Comparison of ENCODE assay signal across 22 cellular contexts in the genomic region with DNA sequence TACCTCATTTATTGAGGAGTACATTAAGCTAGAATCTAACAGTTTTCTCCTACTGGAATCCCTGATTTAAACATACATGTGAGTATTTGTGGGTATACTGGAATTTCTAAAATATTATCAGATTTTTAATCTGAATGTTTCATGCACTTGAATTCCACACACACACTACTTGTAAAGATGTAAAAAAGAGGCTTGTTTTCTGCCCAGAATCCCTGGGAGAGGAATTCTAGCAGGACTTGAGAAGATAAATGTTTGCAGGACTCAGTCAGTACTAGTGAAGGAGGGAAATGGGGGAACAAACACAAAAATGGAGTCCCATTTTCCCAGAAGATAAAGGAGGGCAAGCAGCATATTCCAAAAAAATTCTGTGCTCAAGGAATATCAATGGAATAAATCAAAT. TPM values are rescaled to one million over a fixed set of nuclear protein-coding genes. Genes with fewer than 3 reads are reported as not detected.
DNase-seq lines count a peak whose midpoint lies in the region; TF ChIP-seq lines count a peak whose summit lies in the region.
"Had no signal": no experiment of that assay in that cellular context is flagged by ENCODE, and none has a peak within 500 bp of the region (broad histone marks: within the 10 kb centered on the region; RNA-seq: fewer than 3 reads in every experiment).

No MANE protein-coding gene starts in this region.

- peaks cover 38% of the 10 kb centered on the region for H4K20me1 ChIP-seq in osteoblast (ENCODE audit: insufficient read depth, low read length)

- no peak for DNase-seq in left ventricle myocardium inferior
- no peak for DNase-seq in right atrium auricular region (ENCODE audit: low spot score)
- no peak for DNase-seq in chondrocyte (ENCODE audit: low spot score)
- DNase-seq in osteoblast (ENCODE audit: insufficient read length, low spot score, missing footprints), result peak; percentile 52
- DNase-seq in NCI-H1092 treated with DMSO at 0.1 percent for 48 hours (lab: John Stamatoyannopoulos, UW), result no peak
- no peak for DNase-seq in NCI-H2171 (lab: John Stamatoyannopoulos, UW)
- DNase-seq in NCI-H2196 treated with DMSO at 0.1 percent for 48 hours (lab: John Stamatoyannopoulos, UW; ENCODE audit: unreplicated experiment), result no peak
- DNase-seq in posterior cingulate gyrus, result no peak
- DNase-seq: 8988T; BE2C; Caco-2; CD4-positive, alpha-beta T cell; GDM1; HCEC 1CT; Kasumi-1; MG63; NCI-H1048; NCI-H1436 treated with DMSO at 0.1 percent for 48 hours; NCI-H2029; NCI-H446; NCI-H526 treated with DMSO at 0.1 percent for 48 hours; Peyer's patch had no signal

- H3K27me3 ChIP-seq in left ventricle myocardium inferior (ENCODE audit: low read depth), result no peaks in the 10 kb centered on the region
- no peaks in the 10 kb centered on the region for H3K27me3 ChIP-seq in right atrium auricular region
- no peaks in the 10 kb centered on the region for H3K27me3 ChIP-seq in osteoblast (ENCODE audit: insufficient read depth, low read length)
- H3K27me3 ChIP-seq: BE2C, MG63, Peyer's patch had no signal

- no peak overlapping the region for H3K4me3 ChIP-seq in left ventricle myocardium inferior
- no peak overlapping the region for H3K4me3 ChIP-seq in right atrium auricular region
- no peak overlapping the region for H3K4me3 ChIP-seq in osteoblast (ENCODE audit: insufficient read depth, low read length)
- H3K4me3 ChIP-seq: MG63, Peyer's patch had no signal

- intact Hi-C loops in left ventricle myocardium inferior (cut with micrococcal nuclease) (no loop called here), posterior cingulate gyrus (cut with DNase I) (no loop called here)

- H3K36me3 ChIP-seq in left ventricle myocardium inferior, result no peaks in the 10 kb centered on the region
- no peaks in the 10 kb centered on the region for H3K36me3 ChIP-seq in right atrium auricular region
- H3K36me3 ChIP-seq in osteoblast (ENCODE audit: insufficient read depth, low read length), result peaks cover 9% of the 10 kb centered on the region
- H3K36me3 ChIP-seq: BE2C, Peyer's patch had no signal

- H3K27me3 Mint-ChIP-seq in chondrocyte (ENCODE audit: low read depth), result no peaks in the 10 kb centered on the region
- H3K27me3 Mint-ChIP-seq: CD4-positive, alpha-beta T cell had no signal

- no peak overlapping the region for H2AFZ ChIP-seq in osteoblast (ENCODE audit: low read length)

- H3K27ac ChIP-seq in left ventricle myocardium inferior (replicated peaks), result peak overlapping the region; percentile 24
- H3K27ac ChIP-seq in right atrium auricular region, result no peak overlapping the region
- H3K27ac ChIP-seq in osteoblast (ENCODE audit: low read depth, low read length), result peak overlapping the region; percentile 84
- H3K27ac ChIP-seq: Peyer's patch had no signal

- peaks cover 93% of the 10 kb centered on the region for H3K4me1 Mint-ChIP-seq in chondrocyte (ENCODE audit: low read depth)

- H3K4me1 ChIP-seq in left ventricle myocardium inferior (peaks cover 26% of the 10 kb centered on the region), right atrium auricular region (peaks cover 0 to 11% of the 10 kb centered on the region in 2 donors), osteoblast (ENCODE audit: insufficient read depth, low read length) (peaks cover 69% of the 10 kb centered on the region)
- H3K4me1 ChIP-seq: BE2C, Peyer's patch had no signal

- no peaks in the 10 kb centered on the region for H3K9me3 ChIP-seq in left ventricle myocardium inferior (replicated peaks)
- no peaks in the 10 kb centered on the region for H3K9me3 ChIP-seq in right atrium auricular region
- H3K9me3 ChIP-seq in osteoblast (ENCODE audit: low read depth, low read length), result no peaks in the 10 kb centered on the region
- H3K9me3 ChIP-seq: BE2C, Caco-2, MG63, Peyer's patch had no signal

- peaks cover 90% of the 10 kb centered on the region for H3K79me2 ChIP-seq in osteoblast (ENCODE audit: insufficient read depth, low read length)

- TF ChIP-seq CTCF in left ventricle myocardium inferior (IDR thresholded peaks at IDR 0.05; ENCODE audit: borderline replicate concordance), result no peak
- TF ChIP-seq CTCF in right atrium auricular region (IDR thresholded peaks at IDR 0.05), result no peak
- no peak for TF ChIP-seq CTCF in chondrocyte (IDR thresholded peaks at IDR 0.05)
- no peak for TF ChIP-seq CTCF in osteoblast (IDR thresholded peaks at IDR 0.05; ENCODE audit: extremely low read depth, low read depth, low read length)

- peak overlapping the region; percentile 50 for H3K4me3 Mint-ChIP-seq in chondrocyte (ENCODE audit: unreplicated experiment)
- H3K4me3 Mint-ChIP-seq: CD4-positive, alpha-beta T cell had no signal

- no peaks in the 10 kb centered on the region for H3K9me3 Mint-ChIP-seq in chondrocyte (ENCODE audit: low read depth)
- H3K9me3 Mint-ChIP-seq: CD4-positive, alpha-beta T cell had no signal

- H3K36me3 Mint-ChIP-seq in chondrocyte (ENCODE audit: low read depth), result peaks cover 15% of the 10 kb centered on the region

- no peak overlapping the region for H3K4me2 ChIP-seq in osteoblast (ENCODE audit: insufficient read depth, low read length)

- H3K27ac Mint-ChIP-seq in chondrocyte (ENCODE audit: unreplicated experiment), result peak overlapping the region; percentile 85
- H3K27ac Mint-ChIP-seq: CD4-positive, alpha-beta T cell had no signal

RNA-seq across cellular contexts. Expression of a gene that starts 17.0 kb away (rescaled TPM):
- 9.3 TPM for total RNA-seq in left ventricle myocardium inferior
- 10 to 100 TPM; 15.8 to 24.8 TPM for total RNA-seq in right atrium auricular region
- total RNA-seq in chondrocyte, result 1,927 to 2,200 TPM (median 1,930 TPM) in 3 replicates
- total RNA-seq in osteoblast, result 632 and 879 TPM in 2 replicates

Comparison
In these comparisons a context has a peak if more than half of its experiments do, and no peak if none do; other contexts are left out.
1. H3K27ac ChIP-seq: peak in left ventricle myocardium inferior (single experiment) and osteoblast (single experiment); none in right atrium auricular region (0 of 2).
2. RNA of a gene that starts 17.0 kb away (total RNA-seq): 1,927 to 2,200 TPM in chondrocyte and 632 to 879 TPM in osteoblast; 15.8 to 24.8 TPM in right atrium auricular region and 9.3 TPM in left ventricle myocardium inferior (single experiment); every median in the first group is over 10 times any median in the second.